Comparison of ENCODE assay signal across 8 cellular contexts in genomic region chrX:17046478-17047097, GRCh38.
DNase-seq lines count a peak whose midpoint lies in the region; ATAC-seq and TF ChIP-seq lines count a peak whose summit lies in the region.

No MANE protein-coding gene starts in this region.

- H3K4me3 Mint-ChIP-seq in activated CD4-positive, alpha-beta T cell treated with anti-CD3 and anti-CD28 coated beads, Interleukin-2, amount 10 ng/mL, durations not matched to agents 24 days and 14 days: no peak overlapping the region
- no peak overlapping the region for H3K4me3 Mint-ChIP-seq in effector memory CD8-positive, alpha-beta T cell
- H3K4me3 Mint-ChIP-seq in memory B cell: no peak overlapping the region

- no peaks in the 10 kb centered on the region for H3K36me3 ChIP-seq in DND-41 (ENCODE audit: insufficient read depth, low read length)

- H3K9me3 Mint-ChIP-seq in activated CD4-positive, alpha-beta T cell treated with anti-CD3 and anti-CD28 coated beads, Interleukin-2, amount 10 ng/mL, durations not matched to agents 24 days and 14 days: no peaks in the 10 kb centered on the region
- no peaks in the 10 kb centered on the region for H3K9me3 Mint-ChIP-seq in effector memory CD8-positive, alpha-beta T cell
- H3K9me3 Mint-ChIP-seq in memory B cell: no peaks in the 10 kb centered on the region

- no peaks in the 10 kb centered on the region for H3K36me3 Mint-ChIP-seq in activated CD4-positive, alpha-beta T cell treated with anti-CD3 and anti-CD28 coated beads, Interleukin-2, amount 10 ng/mL, durations not matched to agents 24 days and 14 days (ENCODE audit: low read depth)
- H3K36me3 Mint-ChIP-seq in effector memory CD8-positive, alpha-beta T cell (ENCODE audit: insufficient read depth): no peaks in the 10 kb centered on the region
- H3K36me3 Mint-ChIP-seq in memory B cell: peaks cover 2% of the 10 kb centered on the region

- H3K9ac ChIP-seq in DND-41 (ENCODE audit: low read depth, low read length): no peak overlapping the region

- H3K79me2 ChIP-seq in DND-41 (ENCODE audit: insufficient read depth, low read length): no peaks in the 10 kb centered on the region

- H2AFZ ChIP-seq in DND-41 (ENCODE audit: low read depth, low read length): no peak overlapping the region

- no peak overlapping the region for H3K27ac Mint-ChIP-seq in activated CD4-positive, alpha-beta T cell treated with anti-CD3 and anti-CD28 coated beads, Interleukin-2, amount 10 ng/mL, durations not matched to agents 24 days and 14 days
- H3K27ac Mint-ChIP-seq in effector memory CD8-positive, alpha-beta T cell: no peak overlapping the region
- H3K27ac Mint-ChIP-seq in memory B cell: no peak overlapping the region

- intact Hi-C loops in activated CD4-positive, alpha-beta T cell treated with anti-CD3 and anti-CD28 coated beads, Interleukin-2, amount 10 ng/mL, durations not matched to agents 24 days and 14 days (cut with micrococcal nuclease): loop anchor here (1.0 to 5.0 kb wide), 2 partner anchors 163 to 219 kb away; no protein-coding TSS in a partner anchor

- H3K4me1 Mint-ChIP-seq in activated CD4-positive, alpha-beta T cell treated with anti-CD3 and anti-CD28 coated beads, Interleukin-2, amount 10 ng/mL, durations not matched to agents 24 days and 14 days: no peaks in the 10 kb centered on the region
- H3K4me1 Mint-ChIP-seq in effector memory CD8-positive, alpha-beta T cell (ENCODE audit: low read depth in 2 of 2): peaks cover 0 to 5% of the 10 kb centered on the region in 2 donors
- H3K4me1 Mint-ChIP-seq in memory B cell: peaks cover 3% of the 10 kb centered on the region

- DNase-seq in DND-41 (peak; percentile 40), NCI-H524 treated with DMSO at 0.1 percent for 48 hours (lab: John Stamatoyannopoulos, UW) (peak; percentile 86), memory B cell (ENCODE audit: low spot score in 2 of 2) (peak; percentile 15 to 40)
- DNase-seq in activated CD4-positive, alpha-beta T cell treated with anti-CD3 and anti-CD28 coated beads, Interleukin-2, amount 10 ng/mL, durations not matched to agents 24 days and 14 days: peak; percentile 75
- DNase-seq in effector memory CD8-positive, alpha-beta T cell: peak; percentile 9 to 22 (median 10)
- peak; percentile 38 for DNase-seq in stimulated activated naive CD8-positive, alpha-beta T cell treated with anti-CD3 and anti-CD28 coated beads, Interleukin-15, Interleukin-2, amounts not matched to agents 100 U/mL and 50 U/mL, for 24 hours

- peak; percentile 74 for TF ChIP-seq CTCF in DND-41 (IDR thresholded peaks at IDR 0.05; ENCODE audit: borderline replicate concordance, extremely low read depth, low read length, poor library complexity, severe bottlenecking)

- H4K20me1 ChIP-seq in DND-41 (ENCODE audit: insufficient read depth, low read length): no peaks in the 10 kb centered on the region

- H3K9me3 ChIP-seq in DND-41 (ENCODE audit: insufficient read depth, low read length, severe bottlenecking): no peaks in the 10 kb centered on the region

- H3K4me3 ChIP-seq in DND-41 (ENCODE audit: low read depth in 1 of 2, low read length in 2 of 2): no peak overlapping the region

- H3K4me1 ChIP-seq in DND-41 (ENCODE audit: insufficient read depth, low read length): no peaks in the 10 kb centered on the region

- H3K27me3 ChIP-seq in DND-41 (ENCODE audit: insufficient read depth, low read length, poor library complexity): peaks cover 2% of the 10 kb centered on the region

- ATAC-seq in DND-41 (ENCODE audit: insufficient read depth, low read depth): peak; percentile 80
- ATAC-seq in HG03135 (IDR thresholded peaks at IDR 0.05; ENCODE audit: unreplicated experiment): peak; percentile 59
- ATAC-seq in effector memory CD8-positive, alpha-beta T cell (replicated peaks): no peak
- ATAC-seq in memory B cell (ENCODE audit: low read depth): peak; percentile 65
- peak; percentile 52 for ATAC-seq in stimulated activated naive CD8-positive, alpha-beta T cell treated with anti-CD3 and anti-CD28 coated beads, Interleukin-15, Interleukin-2, amounts not matched to agents 100 U/mL and 50 U/mL, for 24 hours
- no peak for ATAC-seq in HG02981 (IDR thresholded peaks at IDR 0.05; ENCODE audit: unreplicated experiment)

- no peak overlapping the region for H3K27ac ChIP-seq in DND-41 (ENCODE audit: low read length)

- peaks cover 3% of the 10 kb centered on the region for H3K27me3 Mint-ChIP-seq in activated CD4-positive, alpha-beta T cell treated with anti-CD3 and anti-CD28 coated beads, Interleukin-2, amount 10 ng/mL, durations not matched to agents 24 days and 14 days
- no peaks in the 10 kb centered on the region for H3K27me3 Mint-ChIP-seq in effector memory CD8-positive, alpha-beta T cell
- no peaks in the 10 kb centered on the region for H3K27me3 Mint-ChIP-seq in memory B cell

- H3K4me2 ChIP-seq in DND-41 (ENCODE audit: insufficient read depth, low read length): no peak overlapping the region

Comparison
In these comparisons a context has a peak if more than half of its experiments do, and no peak if none do; other contexts are left out.
1. ATAC-seq: peak in DND-41 (single experiment), HG03135 (single experiment), memory B cell (single experiment) and stimulated activated naive CD8-positive, alpha-beta T cell treated with anti-CD3 and anti-CD28 coated beads, Interleukin-15, Interleukin-2, amounts not matched to agents 100 U/mL and 50 U/mL, for 24 hours (single experiment); none in effector memory CD8-positive, alpha-beta T cell (single experiment) and HG02981 (single experiment).
2. DNase-seq: peak in every context shown above with its lines; median percentile 86 in NCI-H524 treated with DMSO at 0.1 percent for 48 hours; 75 in activated CD4-positive, alpha-beta T cell treated with anti-CD3 and anti-CD28 coated beads, Interleukin-2, amount 10 ng/mL, durations not matched to agents 24 days and 14 days; 40 in DND-41; 38 in stimulated activated naive CD8-positive, alpha-beta T cell treated with anti-CD3 and anti-CD28 coated beads, Interleukin-15, Interleukin-2, amounts not matched to agents 100 U/mL and 50 U/mL, for 24 hours; 28 in memory B cell; 10 in effector memory CD8-positive, alpha-beta T cell.